1 cellular context compared by ENCODE assay signal in the genomic region with DNA sequence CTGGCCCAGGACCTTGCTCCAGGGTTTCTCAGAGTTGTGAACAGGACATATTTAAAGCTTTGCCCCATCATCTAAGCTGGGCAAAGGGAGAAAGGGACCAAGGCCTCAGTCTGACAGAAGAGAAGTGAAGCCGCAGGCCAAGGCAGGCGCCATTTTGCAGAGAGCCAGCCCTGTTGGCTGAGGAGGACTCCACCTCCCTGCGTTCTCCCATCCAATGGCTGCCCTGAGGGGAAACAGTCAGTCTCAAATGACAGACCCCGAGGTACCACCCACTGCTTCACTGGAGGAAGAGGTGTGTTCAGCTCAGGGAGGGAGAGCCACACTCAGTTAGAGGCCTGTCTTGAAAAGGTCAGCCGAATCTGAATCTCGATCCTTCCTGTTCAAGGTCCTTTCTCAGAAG.
TF ChIP-seq lines count a peak whose summit lies in the region.

No MANE protein-coding gene starts in this region.

TF ChIP-seq in K562, 482 proteins besides CTCF, POLR2A, EP300 and RAD21 (continued from another document):
- TF ChIP-seq NR2C1 (IDR thresholded peaks at IDR 0.05) = no peak
- no peak for TF ChIP-seq NR2C1 (tag; IDR thresholded peaks at IDR 0.05)
- TF ChIP-seq ELF2 (CRISPR knock-in tag; IDR thresholded peaks at IDR 0.05) = no peak
- peak; percentile 31 for TF ChIP-seq NFYB (IDR thresholded peaks at IDR 0.05; ENCODE audit: extremely low read depth, insufficient read length)
- peak in 2 of 3 experiments; percentile 36 to 68 for TF ChIP-seq YY1 (IDR thresholded peaks at IDR 0.05; ENCODE audit: borderline replicate concordance in 1 of 3, control insufficient read depth in 1 of 3, extremely low read depth in 1 of 3, insufficient read depth in 3 of 3, insufficient read length in 1 of 3, insufficient replicate concordance in 2 of 3, low read depth in 1 of 3, low read length in 2 of 3)
- TF ChIP-seq SMARCA5 (IDR thresholded peaks at IDR 0.05) = no peak
